ENCODE assay signal across 21 cellular contexts in the genomic region with DNA sequence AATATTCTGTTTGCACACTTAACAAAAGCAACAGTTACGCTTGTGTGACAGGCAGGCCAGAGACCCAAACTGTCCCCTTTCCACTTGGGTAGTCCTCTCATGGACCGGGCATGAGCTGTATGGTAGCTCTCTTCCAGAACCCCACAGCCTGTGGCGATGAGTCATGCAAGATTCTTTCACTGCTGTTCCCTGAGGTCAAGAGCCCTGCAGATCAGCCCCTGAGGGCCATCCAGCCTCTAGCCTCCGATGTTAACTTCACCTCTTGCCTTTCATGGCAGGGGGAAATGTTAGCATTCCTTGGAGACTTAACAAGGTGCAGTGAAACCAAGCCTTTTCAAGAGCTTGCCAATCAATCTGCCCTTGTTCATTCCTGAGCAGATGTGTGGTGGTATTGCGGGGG.
A peak's percentile ranks its signal among the peaks of the same experiment; 100 is the strongest.
DNase-seq lines count a peak whose midpoint lies in the region; ATAC-seq, FAIRE-seq and TF ChIP-seq lines count a peak whose summit lies in the region.
"Had no signal": no experiment of that assay in that cellular context is flagged by ENCODE, and none has a peak within 500 bp of the region (broad histone marks: within the 10 kb centered on the region; RNA-seq: fewer than 3 reads in every experiment).

No MANE protein-coding gene starts in this region.

- 44% methylated on average over 2 of the region's 5 CpGs for WGBS in HepG2 (ENCODE audit: low lambda C conversion rate)
- WGBS in right lobe of liver (ENCODE audit: insufficient coverage, low coverage, low lambda C conversion rate, missing lambda C conversion rate): 100% methylated on average over 2 of the region's 5 CpGs
- WGBS in lung, 2 donors: 67 to 83% methylated on average over 5 of the region's 5 CpGs

- POLR2A ChIA-PET in HepG2 (lab: Yijun Ruan, JAX): no interaction called here

- H3K9ac ChIP-seq in HepG2 (ENCODE audit: insufficient read depth, low read depth, low read length) (no peak overlapping the region), astrocyte (ENCODE audit: low read length) (no peak overlapping the region)

- CTCF ChIA-PET in HepG2 (lab: Yijun Ruan, JAX; ENCODE audit: low intra/inter-chr PET ratio, low total read pairs): no interaction called here

- H3K4me3 Mint-ChIP-seq in astrocyte (ENCODE audit: unreplicated experiment) (no peak overlapping the region), mesothelial cell of epicardium (no peak overlapping the region)
- H3K4me3 Mint-ChIP-seq: CD4-positive, alpha-beta T cell had no signal

- no peaks in the 10 kb centered on the region for H3K36me3 ChIP-seq in HepG2 (replicated peaks in 1 of 2; ENCODE audit: control insufficient read depth in 1 of 2, insufficient read depth in 2 of 2, low read length in 2 of 2)
- no peaks in the 10 kb centered on the region for H3K36me3 ChIP-seq in right lobe of liver
- H3K36me3 ChIP-seq in astrocyte (ENCODE audit: insufficient read depth, low read length): no peaks in the 10 kb centered on the region
- no peaks in the 10 kb centered on the region for H3K36me3 ChIP-seq in lung (ENCODE audit: control insufficient read depth in 2 of 2, insufficient read depth in 2 of 2, low read length in 2 of 2)
- H3K36me3 ChIP-seq: SJCRH30 had no signal

- TF ChIP-seq EP300 in HepG2 (IDR thresholded peaks at IDR 0.05; ENCODE audit: low read depth in 2 of 2, low read length in 2 of 2): no peak
- TF ChIP-seq EP300 in HepG2 (CRISPR knock-in tag; IDR thresholded peaks at IDR 0.05; ENCODE audit: borderline replicate concordance): no peak

- no peak for DNase-seq in HepG2 (ENCODE audit: low spot score)
- no peak for DNase-seq in right lobe of liver
- no peak for DNase-seq in astrocyte (ENCODE audit: low read depth)
- peak; percentile 52 for DNase-seq in lung (ENCODE audit: low spot score)
- no peak for DNase-seq in mesothelial cell of epicardium (ENCODE audit: low spot score in 2 of 2, unreplicated experiment in 2 of 2)
- DNase-seq: Caco-2; CD4-positive, alpha-beta T cell; DMS153; H7; IMR-90; Karpas-422; NCI-H1105 treated with DMSO at 0.1 percent for 48 hours; NCI-H187; NCI-H2107; NCI-H510A; NCI-H748 treated with DMSO at 0.1 percent for 48 hours; SJCRH30 had no signal

- H3K36me3 Mint-ChIP-seq in astrocyte (ENCODE audit: low read depth, unreplicated experiment): no peaks in the 10 kb centered on the region
- peaks cover 7% of the 10 kb centered on the region for H3K36me3 Mint-ChIP-seq in mesothelial cell of epicardium

- H2AFZ ChIP-seq in HepG2 (ENCODE audit: low read length) (no peak overlapping the region), astrocyte (ENCODE audit: low read depth, low read length) (no peak overlapping the region)

- H3K4me3 ChIP-seq in HepG2 (replicated peaks in 1 of 3; ENCODE audit: insufficient read depth in 1 of 3, low read depth in 2 of 3, low read length in 3 of 3) (no peak overlapping the region), right lobe of liver (no peak overlapping the region), astrocyte (ENCODE audit: insufficient read depth, low read depth, low read length) (no peak overlapping the region), lung (no peak overlapping the region)
- H3K4me3 ChIP-seq: SJCRH30 had no signal

- in situ Hi-C loops in HepG2 (cut with HindIII; ENCODE audit: extremely low pct_ligation_motif_present, low pct_unique_long_range_greater_than_20kb): no loop called here

- H3K9me3 Mint-ChIP-seq in astrocyte (ENCODE audit: unreplicated experiment) (peaks cover 12% of the 10 kb centered on the region), mesothelial cell of epicardium (peaks cover 28% of the 10 kb centered on the region)

- H3K27ac Mint-ChIP-seq in astrocyte (ENCODE audit: unreplicated experiment): peak overlapping the region; percentile 2
- no peak overlapping the region for H3K27ac Mint-ChIP-seq in mesothelial cell of epicardium
- H3K27ac Mint-ChIP-seq: CD4-positive, alpha-beta T cell had no signal

- H3K9me3 ChIP-seq in HepG2 (ENCODE audit: low read length) (no peaks in the 10 kb centered on the region), right lobe of liver (no peaks in the 10 kb centered on the region), astrocyte (ENCODE audit: insufficient read depth, low read depth, low read length) (peaks cover 3% of the 10 kb centered on the region), lung (ENCODE audit: control insufficient read depth in 2 of 2, insufficient read depth in 1 of 2, low read length in 1 of 2) (no peaks in the 10 kb centered on the region)
- H3K9me3 ChIP-seq: Caco-2, SJCRH30 had no signal

- H3K27ac ChIP-seq in HepG2 (ENCODE audit: extremely low read length, insufficient read depth, low read length) (no peak overlapping the region), right lobe of liver (no peak overlapping the region), astrocyte (ENCODE audit: low read depth, low read length) (no peak overlapping the region), lung (ENCODE audit: low read depth in 1 of 2, low read length in 1 of 2) (no peak overlapping the region)
- H3K27ac ChIP-seq: HL-60, SJCRH30 had no signal

- TF ChIP-seq POLR2A in HepG2 (IDR thresholded peaks at IDR 0.05; ENCODE audit: insufficient read depth in 1 of 2, low read depth in 2 of 2, low read length in 2 of 2) (no peak), right lobe of liver (IDR thresholded peaks at IDR 0.05) (no peak)

- FAIRE-seq in HepG2 (lab: Jason Lieb, UNC) (no peak), astrocyte (lab: Jason Lieb, UNC) (no peak)
- FAIRE-seq: A204.1 had no signal

- H3K4me1 ChIP-seq in HepG2 (ENCODE audit: insufficient read depth, low read length) (no peaks in the 10 kb centered on the region), right lobe of liver (no peaks in the 10 kb centered on the region), astrocyte (ENCODE audit: insufficient read depth, low read length) (no peaks in the 10 kb centered on the region), lung (ENCODE audit: control insufficient read depth in 2 of 2, insufficient read depth in 2 of 2, low read length in 2 of 2) (peaks cover 0 to 2% of the 10 kb centered on the region in 2 donors)
- H3K4me1 ChIP-seq: Caco-2, SJCRH30 had no signal

- no peaks in the 10 kb centered on the region for H4K20me1 ChIP-seq in HepG2 (ENCODE audit: insufficient read depth, low read length)
- no peaks in the 10 kb centered on the region for H4K20me1 ChIP-seq in astrocyte (ENCODE audit: insufficient read depth, low read length)

- H3K4me2 ChIP-seq in HepG2 (ENCODE audit: low read depth, low read length) (no peak overlapping the region), astrocyte (ENCODE audit: low read length) (no peak overlapping the region)

- ATAC-seq in HepG2: no peak
- ATAC-seq in right lobe of liver: no peak
- ATAC-seq in lung (ENCODE audit: insufficient read depth, low FRiP score): no peak
- ATAC-seq in HG03432 (IDR thresholded peaks at IDR 0.05; ENCODE audit: unreplicated experiment): no peak
- no peak for ATAC-seq in GM21526 (IDR thresholded peaks at IDR 0.05; ENCODE audit: low FRiP score, unreplicated experiment)

- intact Hi-C loops in HepG2 (cut with micrococcal nuclease; ENCODE audit: unreplicated experiment) (no loop called here), right lobe of liver (cut with DNase I) (no loop called here)

- H3K27me3 ChIP-seq in HepG2 (ENCODE audit: control insufficient read depth in 1 of 2, insufficient read depth in 2 of 2, low read length in 2 of 2) (no peaks in the 10 kb centered on the region), right lobe of liver (no peaks in the 10 kb centered on the region), astrocyte (ENCODE audit: insufficient read depth, low read length) (no peaks in the 10 kb centered on the region), lung (ENCODE audit: control insufficient read depth, insufficient read depth) (no peaks in the 10 kb centered on the region)
- H3K27me3 ChIP-seq: SJCRH30 had no signal

- no peak for TF ChIP-seq RAD21 in HepG2 (CRISPR knock-in tag; IDR thresholded peaks at IDR 0.05)

- no TSS peak for BruUV-seq in HepG2 (replicated peaks; lab: Mats Ljungman, UMichigan)

- H3K27me3 Mint-ChIP-seq in astrocyte (ENCODE audit: low read depth, unreplicated experiment) (peaks cover 4% of the 10 kb centered on the region), mesothelial cell of epicardium (ENCODE audit: low read depth) (no peaks in the 10 kb centered on the region)

- TF ChIP-seq CTCF in HepG2 (CRISPR knock-in tag; IDR thresholded peaks at IDR 0.05) (no peak), right lobe of liver (IDR thresholded peaks at IDR 0.05) (no peak), astrocyte (IDR thresholded peaks at IDR 0.05; ENCODE audit: insufficient read depth, low read depth, low read length) (no peak), lung (IDR thresholded peaks at IDR 0.05; ENCODE audit: control extremely low read depth, extremely low read depth) (no peak), mesothelial cell of epicardium (IDR thresholded peaks at IDR 0.05; ENCODE audit: unreplicated experiment) (no peak)

- peaks cover 9% of the 10 kb centered on the region for H3K4me1 Mint-ChIP-seq in astrocyte (ENCODE audit: low read depth, unreplicated experiment)
- H3K4me1 Mint-ChIP-seq in mesothelial cell of epicardium: peaks cover 10% of the 10 kb centered on the region

- H3K79me2 ChIP-seq in HepG2 (ENCODE audit: insufficient read depth, low read length) (no peaks in the 10 kb centered on the region), astrocyte (ENCODE audit: insufficient read depth, low read length) (no peaks in the 10 kb centered on the region)

TF ChIP-seq in HepG2, 621 proteins besides CTCF, POLR2A, EP300 and RAD21:
- TF ChIP-seq FOXM1 (CRISPR knock-in tag; IDR thresholded peaks at IDR 0.05): no peak
- TF ChIP-seq MZF1 (CRISPR knock-in tag; IDR thresholded peaks at IDR 0.05; ENCODE audit: borderline replicate concordance): no peak
- TF ChIP-seq, protein P1, sequence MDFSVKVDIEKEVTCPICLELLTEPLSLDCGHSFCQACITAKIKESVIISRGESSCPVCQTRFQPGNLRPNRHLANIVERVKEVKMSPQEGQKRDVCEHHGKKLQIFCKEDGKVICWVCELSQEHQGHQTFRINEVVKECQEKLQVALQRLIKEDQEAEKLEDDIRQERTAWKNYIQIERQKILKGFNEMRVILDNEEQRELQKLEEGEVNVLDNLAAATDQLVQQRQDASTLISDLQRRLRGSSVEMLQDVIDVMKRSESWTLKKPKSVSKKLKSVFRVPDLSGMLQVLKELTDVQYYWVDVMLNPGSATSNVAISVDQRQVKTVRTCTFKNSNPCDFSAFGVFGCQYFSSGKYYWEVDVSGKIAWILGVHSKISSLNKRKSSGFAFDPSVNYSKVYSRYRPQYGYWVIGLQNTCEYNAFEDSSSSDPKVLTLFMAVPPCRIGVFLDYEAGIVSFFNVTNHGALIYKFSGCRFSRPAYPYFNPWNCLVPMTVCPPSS (IDR thresholded peaks at IDR 0.05): no peak
- TF ChIP-seq FOSL2 (CRISPR knock-in tag; IDR thresholded peaks at IDR 0.05): 0 out of 2 replicates have a peak, but pooled peaks have one; percentile 9
- TF ChIP-seq IKZF4 (CRISPR knock-in tag; IDR thresholded peaks at IDR 0.05; ENCODE audit: borderline replicate concordance, low read depth, not compliant biosample characterization): no peak
- no peak for TF ChIP-seq HOXA5 (CRISPR knock-in tag; IDR thresholded peaks at IDR 0.05)
- no peak for TF ChIP-seq KLF11 (CRISPR knock-in tag; IDR thresholded peaks at IDR 0.05)
TF ChIP-seq in HepG2: peak in this region for 1.
